25 cellular contexts compared by ENCODE assay signal in the genomic region with DNA sequence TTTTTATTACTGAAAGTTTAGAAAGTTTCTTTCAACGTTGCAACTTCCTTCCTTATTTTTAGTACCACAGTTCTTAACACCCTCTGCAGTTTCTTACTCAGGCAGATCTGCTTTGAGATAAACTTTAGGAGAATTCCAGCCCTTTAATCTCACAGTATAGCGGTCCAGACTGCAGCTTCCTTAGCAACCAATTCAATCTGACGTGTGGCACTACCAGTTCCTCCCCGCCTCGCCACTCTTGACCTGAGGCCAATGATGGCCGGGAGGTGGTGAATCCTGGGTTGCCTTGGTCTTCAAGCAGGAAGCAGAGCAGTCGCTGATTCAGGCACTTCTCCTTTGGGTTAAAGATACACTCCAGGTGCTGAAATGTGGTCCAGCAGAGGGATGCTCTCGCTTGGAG.
A peak's percentile ranks its signal among the peaks of the same experiment; 100 is the strongest.
DNase-seq lines count a peak whose midpoint lies in the region; ATAC-seq and TF ChIP-seq lines count a peak whose summit lies in the region.
"Had no signal": no experiment of that assay in that cellular context is flagged by ENCODE, and none has a peak within 500 bp of the region (broad histone marks: within the 10 kb centered on the region; RNA-seq: fewer than 3 reads in every experiment).

No MANE protein-coding gene starts in this region.

- CTCF ChIA-PET in naive thymus-derived CD4-positive, alpha-beta T cell (lab: Charles Lee): no interaction called here

- DNase-seq in CMK (ENCODE audit: low read depth) (peak; percentile 41), MG63 (peak; percentile 16), UCSD-AML1 (lab: John Stamatoyannopoulos, UW; ENCODE audit: unreplicated experiment) (peak; percentile 15), HuH-7 (ENCODE audit: low spot score) (no peak), MM.1S (no peak)
- DNase-seq in naive thymus-derived CD4-positive, alpha-beta T cell: no peak
- DNase-seq: BE2C; Caco-2; CD4-positive, alpha-beta T cell; DND-41; NCI-H1092; NCI-H1436; NCI-H1930; NCI-H226; NCI-H524; NCI-H774; NK-92 treated with Interleukin-12 subunit alpha and Interleukin-12 subunit beta, amount 100 ng/mL, for 24 hours; SHP77 treated with DMSO at 0.1 percent for 48 hours; T-cell had no signal

- H3K36me3 Mint-ChIP-seq in naive thymus-derived CD4-positive, alpha-beta T cell: no peaks in the 10 kb centered on the region
- H3K36me3 Mint-ChIP-seq: T-cell had no signal

- no peak overlapping the region for H3K4me2 ChIP-seq in MM.1S (ENCODE audit: low read depth, low read length)
- H3K4me2 ChIP-seq: A549 had no signal

- no peak overlapping the region for H3K9ac ChIP-seq in MM.1S (ENCODE audit: low read length)

- intact Hi-C loops in naive thymus-derived CD4-positive, alpha-beta T cell (cut with micrococcal nuclease): no loop called here

- H3K27me3 ChIP-seq in MG63 (0 out of 2 replicates have a peak, but pooled peaks cover 5% of the 10 kb centered on the region), MM.1S (replicated peaks; ENCODE audit: insufficient read depth, low read length) (no peaks in the 10 kb centered on the region)
- H3K27me3 ChIP-seq in naive thymus-derived CD4-positive, alpha-beta T cell (ENCODE audit: control insufficient read depth in 2 of 2, insufficient read depth in 2 of 2, low read length in 2 of 2): no peaks in the 10 kb centered on the region
- H3K27me3 ChIP-seq: BE2C had no signal

- no peaks in the 10 kb centered on the region for H3K79me2 ChIP-seq in MM.1S (ENCODE audit: low read length)

- peaks cover 0 to 6% (median 0%) of the 10 kb centered on the region in 11 donors for H3K9me3 Mint-ChIP-seq in naive thymus-derived CD4-positive, alpha-beta T cell
- H3K9me3 Mint-ChIP-seq: IgD-negative memory B cell; T-cell; T-helper 2 cell treated with Interferon-gamma antibody and Interleukin-4, amounts not matched to agents 5 μg/mL and 100 μg/mL, for 36 hours had no signal

- H3K9me3 ChIP-seq in MG63 (no peaks in the 10 kb centered on the region), MM.1S (replicated peaks; ENCODE audit: insufficient read depth, low read length) (no peaks in the 10 kb centered on the region)
- no peaks in the 10 kb centered on the region for H3K9me3 ChIP-seq in naive thymus-derived CD4-positive, alpha-beta T cell (ENCODE audit: control insufficient read depth in 2 of 3, low read length in 3 of 3)
- H3K9me3 ChIP-seq: A549, BE2C, Caco-2 had no signal

- TF ChIP-seq CTCF in MM.1S (IDR thresholded peaks at IDR 0.05; ENCODE audit: low read length): no peak

- ATAC-seq in naive thymus-derived CD4-positive, alpha-beta T cell: peak; percentile 42
- ATAC-seq in GM19395 (IDR thresholded peaks at IDR 0.05; ENCODE audit: unreplicated experiment): no peak
- ATAC-seq: A549, T-cell had no signal

- H3K4me3 Mint-ChIP-seq in naive thymus-derived CD4-positive, alpha-beta T cell: no peak overlapping the region
- H3K4me3 Mint-ChIP-seq: CD4-positive, alpha-beta T cell; IgD-negative memory B cell; T-cell; T-helper 2 cell treated with Interferon-gamma antibody and Interleukin-4, amounts not matched to agents 5 μg/mL and 100 μg/mL, for 36 hours had no signal

- no peaks in the 10 kb centered on the region for H3K4me1 ChIP-seq in naive thymus-derived CD4-positive, alpha-beta T cell (ENCODE audit: control insufficient read depth in 2 of 2, insufficient read depth in 2 of 2, low read length in 2 of 2)
- H3K4me1 ChIP-seq in MM.1S (ENCODE audit: low read length): no peaks in the 10 kb centered on the region
- H3K4me1 ChIP-seq: A549, BE2C, Caco-2 had no signal

- no peaks in the 10 kb centered on the region for H3F3A ChIP-seq in MM.1S (ENCODE audit: insufficient read depth, low read length)

- H3K27ac Mint-ChIP-seq in naive thymus-derived CD4-positive, alpha-beta T cell: no peak overlapping the region
- H3K27ac Mint-ChIP-seq: CD4-positive, alpha-beta T cell; IgD-negative memory B cell; T-cell; T-helper 2 cell treated with Interferon-gamma antibody and Interleukin-4, amounts not matched to agents 5 μg/mL and 100 μg/mL, for 36 hours had no signal

- H3K4me1 Mint-ChIP-seq in naive thymus-derived CD4-positive, alpha-beta T cell: no peaks in the 10 kb centered on the region
- H3K4me1 Mint-ChIP-seq: IgD-negative memory B cell, T-cell had no signal

- no peak overlapping the region for H2AFZ ChIP-seq in MM.1S (ENCODE audit: low read length)

- no peaks in the 10 kb centered on the region for H3K36me3 ChIP-seq in MG63
- H3K36me3 ChIP-seq in naive thymus-derived CD4-positive, alpha-beta T cell (ENCODE audit: control insufficient read depth in 2 of 3, insufficient read depth in 3 of 3, low read length in 3 of 3): no peaks in the 10 kb centered on the region
- no peaks in the 10 kb centered on the region for H3K36me3 ChIP-seq in MM.1S (replicated peaks; ENCODE audit: insufficient read depth, low read length)
- H3K36me3 ChIP-seq: BE2C had no signal

- H3K27me3 Mint-ChIP-seq in naive thymus-derived CD4-positive, alpha-beta T cell: peaks cover 0 to 14% (median 5%) of the 10 kb centered on the region in 5 donors
- H3K27me3 Mint-ChIP-seq: IgD-negative memory B cell, T-cell had no signal

- H4K20me1 ChIP-seq in MM.1S (ENCODE audit: insufficient read depth, low read length): no peaks in the 10 kb centered on the region

- H3K9me2 ChIP-seq in MM.1S (replicated peaks; ENCODE audit: insufficient read depth, low read length): no peaks in the 10 kb centered on the region

- POLR2A ChIA-PET in naive thymus-derived CD4-positive, alpha-beta T cell (lab: Charles Lee): no interaction called here

- H3K4me3 ChIP-seq in MG63 (no peak overlapping the region), MM.1S (ENCODE audit: low read length) (no peak overlapping the region)
- H3K4me3 ChIP-seq in naive thymus-derived CD4-positive, alpha-beta T cell (ENCODE audit: low read length): no peak overlapping the region
- H3K4me3 ChIP-seq: A549, SK-N-MC had no signal

- H3K27ac ChIP-seq in naive thymus-derived CD4-positive, alpha-beta T cell (ENCODE audit: low read depth, low read length): no peak overlapping the region
- H3K27ac ChIP-seq in MM.1S (ENCODE audit: low read length): no peak overlapping the region
- H3K27ac ChIP-seq: A549, RWPE1, SK-N-MC had no signal

Comparison
In these comparisons a context has a peak if more than half of its experiments do, and no peak if none do; other contexts are left out.
1. DNase-seq: peak in CMK (single experiment), MG63 (single experiment) and UCSD-AML1 (single experiment); none in naive thymus-derived CD4-positive, alpha-beta T cell (0 of 9), HuH-7 (single experiment) and MM.1S (single experiment).